Comparison of ENCODE assay signal across 16 cellular contexts in genomic region chr12:75704664-75705063, GRCh38.
DNase-seq lines count a peak whose midpoint lies in the region; ATAC-seq and TF ChIP-seq lines count a peak whose summit lies in the region.
"Had no signal": no experiment of that assay in that cellular context is flagged by ENCODE, and none has a peak within 500 bp of the region (broad histone marks: within the 10 kb centered on the region; RNA-seq: fewer than 3 reads in every experiment).

No MANE protein-coding gene starts in this region.

- no peaks in the 10 kb centered on the region for H3K79me2 ChIP-seq in parathyroid adenoma
- no peaks in the 10 kb centered on the region for H3K79me2 ChIP-seq in PC-3 (ENCODE audit: low read length)

- ATAC-seq in Right ventricle myocardium superior (ENCODE audit: poor library complexity), result no peak
- no peak for ATAC-seq in PC-3
- ATAC-seq: activated CD8-positive, alpha-beta T cell treated with anti-CD3 and anti-CD28 coated beads, Interleukin-2, amount 10 ng/mL, durations not matched to agents 7 days and 5 days had no signal

- H4K20me1 ChIP-seq in PC-3 (ENCODE audit: low read length), result no peaks in the 10 kb centered on the region

- H3K4me2 ChIP-seq in parathyroid adenoma (ENCODE audit: low read length), result peak overlapping the region; percentile 41
- H3K4me2 ChIP-seq in PC-3 (ENCODE audit: low read length), result no peak overlapping the region

- H3K27me3 ChIP-seq in cardiac muscle cell (no peaks in the 10 kb centered on the region), parathyroid adenoma (ENCODE audit: control insufficient read depth, insufficient read depth, low read length) (no peaks in the 10 kb centered on the region), PC-3 (ENCODE audit: low read length) (no peaks in the 10 kb centered on the region)
- H3K27me3 ChIP-seq: neutrophil, tibial artery had no signal

- no peak for TF ChIP-seq CTCF in cardiac muscle cell (IDR thresholded peaks at IDR 0.05; ENCODE audit: low read depth, low read length)
- TF ChIP-seq CTCF in parathyroid adenoma (IDR thresholded peaks at IDR 0.05), result no peak
- no peak for TF ChIP-seq CTCF in PC-3 (conservative IDR thresholded peaks at IDR 0.05; ENCODE audit: low read depth, low read length)

- no peaks in the 10 kb centered on the region for H3K9me2 ChIP-seq in PC-3 (replicated peaks; ENCODE audit: low read length)

- POLR2A ChIA-PET in PC-3 (lab: Charles Lee; ENCODE audit: unreplicated experiment), result interaction anchor here (0.5 to 0.6 kb wide), 2 partner anchors 70 to 327 kb away, joined by 3 read pairs; partner anchors contain the start of gene PHLDA1

- BruUV-seq in PC-3 (replicated peaks; lab: Mats Ljungman, UMichigan), result no TSS peak

- H3K27ac ChIP-seq in cardiac muscle cell, result peak overlapping the region; percentile 92
- H3K27ac ChIP-seq in parathyroid adenoma, result peak overlapping the region; percentile 80
- H3K27ac ChIP-seq in PC-3 (ENCODE audit: low read length), result no peak overlapping the region
- H3K27ac ChIP-seq: neutrophil, tibial artery had no signal

- peak overlapping the region; percentile 57 for H2AFZ ChIP-seq in parathyroid adenoma
- H2AFZ ChIP-seq in PC-3 (ENCODE audit: low read length), result no peak overlapping the region

- no peaks in the 10 kb centered on the region for H3K36me3 ChIP-seq in cardiac muscle cell
- no peaks in the 10 kb centered on the region for H3K36me3 ChIP-seq in parathyroid adenoma (ENCODE audit: control insufficient read depth, insufficient read depth, low read length)
- H3K36me3 ChIP-seq in PC-3 (ENCODE audit: low read depth, low read length), result no peaks in the 10 kb centered on the region
- H3K36me3 ChIP-seq: neutrophil, tibial artery had no signal

- CTCF ChIA-PET in PC-3 (lab: Charles Lee), result no interaction called here

- H3F3A ChIP-seq in PC-3 (ENCODE audit: low read length, unreplicated experiment), result no peaks in the 10 kb centered on the region

- DNase-seq in cardiac muscle cell (ENCODE audit: low read depth in 1 of 2, low spot score in 1 of 2), result peak in 1 of 2 donors; percentile 93
- DNase-seq in Right ventricle myocardium superior, result no peak
- DNase-seq in dermis blood vessel endothelial cell, result peak; percentile 72
- no peak for DNase-seq in AG08396 (ENCODE audit: low spot score)
- DNase-seq in PC-3, result no peak
- no peak for DNase-seq in stimulated activated CD4-positive, alpha-beta T cell treated with anti-CD3 and anti-CD28 coated beads, Interleukin-2, amount 100 ng/mL, for 48 hours
- DNase-seq: activated CD8-positive, alpha-beta T cell treated with anti-CD3 and anti-CD28 coated beads, Interleukin-2, amount 10 ng/mL, durations not matched to agents 7 days and 5 days; activated effector memory CD4-positive, alpha-beta T cell treated with anti-CD3 and anti-CD28 coated beads, Interleukin-2, amount 50 U/mL, for 16 hours; Caco-2; effector memory CD4-positive, alpha-beta T cell; foreskin fibroblast; stimulated activated CD4-positive, alpha-beta T cell treated with anti-CD3 and anti-CD28 coated beads, Interleukin-4, amount 100 ng/mL, for 4 hours; tibial artery had no signal

- H3K9me3 ChIP-seq in cardiac muscle cell (ENCODE audit: low read depth) (no peaks in the 10 kb centered on the region), parathyroid adenoma (ENCODE audit: control insufficient read depth, low read length) (no peaks in the 10 kb centered on the region), PC-3 (ENCODE audit: low read length) (no peaks in the 10 kb centered on the region)
- H3K9me3 ChIP-seq: Caco-2, neutrophil, tibial artery had no signal

- intact Hi-C loops in Right ventricle myocardium superior (cut with DNase I) (loop anchor here (10.0 kb wide), 1 partner anchor 330 kb away; the partner anchor contains the start of gene PHLDA1), PC-3 (cut with micrococcal nuclease) (no loop called here)

- H3K4me1 ChIP-seq in cardiac muscle cell (ENCODE audit: low read depth), result peaks cover 43% of the 10 kb centered on the region
- peaks cover 31% of the 10 kb centered on the region for H3K4me1 ChIP-seq in parathyroid adenoma
- H3K4me1 ChIP-seq in PC-3 (ENCODE audit: insufficient read depth, low read length), result peaks cover 10% of the 10 kb centered on the region

- H3K4me3 ChIP-seq in cardiac muscle cell, result no peak overlapping the region
- H3K4me3 ChIP-seq in parathyroid adenoma (ENCODE audit: low read depth, low read length), result peak overlapping the region; percentile 23
- no peak overlapping the region for H3K4me3 ChIP-seq in PC-3 (ENCODE audit: low read length)
- H3K4me3 ChIP-seq: tibial artery had no signal

- H3K9ac ChIP-seq in parathyroid adenoma (no peak overlapping the region), PC-3 (ENCODE audit: low read length) (no peak overlapping the region)

TF ChIP-seq in PFSK-1, 5 proteins besides CTCF, POLR2A, EP300 and RAD21:
- TF ChIP-seq TAF1 (IDR thresholded peaks at IDR 0.05; ENCODE audit: borderline replicate concordance, insufficient read depth, low read length), result 0 out of 2 replicates have a peak, but pooled peaks have one; percentile 49
- peak in 1 of 2 experiments; percentile 67; a peak in 1 of 4 replicates for TF ChIP-seq REST (IDR thresholded peaks at IDR 0.05; ENCODE audit: insufficient read depth in 1 of 2, low read depth in 2 of 2, low read length in 2 of 2)
- TF ChIP-seq POLR2AphosphoS5 (IDR thresholded peaks at IDR 0.05; ENCODE audit: low read depth, low read length), result 0 out of 2 replicates have a peak, but pooled peaks have one; percentile 36
- no peak for TF ChIP-seq FOXP2 (optimal IDR thresholded peaks at IDR 0.05; ENCODE audit: borderline replicate concordance, extremely low read depth, extremely low read length, insufficient read depth)
- TF ChIP-seq SIN3A (IDR thresholded peaks at IDR 0.05; ENCODE audit: borderline replicate concordance, insufficient read depth, low read length), result 0 out of 2 replicates have a peak, but pooled peaks have one; percentile 34
